7 cellular contexts compared by ENCODE assay signal in genomic region chr14:50530794-50531193, GRCh38. TPM values are rescaled to one million over a fixed set of nuclear protein-coding genes. Genes with fewer than 3 reads are reported as not detected.
DNase-seq lines count a peak whose midpoint lies in the region; ATAC-seq and TF ChIP-seq lines count a peak whose summit lies in the region.

No MANE protein-coding gene starts in this region.

- H3K4me1 Mint-ChIP-seq in H9 (peaks cover 31 to 36% of the 10 kb centered on the region in 2 experiments), T-helper 17 cell (peaks cover 46% of the 10 kb centered on the region)

- peak overlapping the region; percentile 90 for H3K4me2 ChIP-seq in H9 (ENCODE audit: insufficient read depth, insufficient read length, low read length)

- no peak overlapping the region for H3K23ac ChIP-seq in H9 (ENCODE audit: insufficient read length, low read depth, low read length)

- no peak overlapping the region for H3K18ac ChIP-seq in H9 (ENCODE audit: insufficient read length, low read depth, low read length)

- H3K4me1 ChIP-seq in H9 (ENCODE audit: insufficient read depth, low read length), result peaks cover 4% of the 10 kb centered on the region; the same call in 1 of the 2 replicates
- H3K4me1 ChIP-seq in gastroesophageal sphincter, result peaks cover 0 to 59% (median 36%) of the 10 kb centered on the region in 3 donors

- H2AFZ ChIP-seq in H9 (ENCODE audit: low read length), result no peak overlapping the region

- H2BK20ac ChIP-seq in H9 (ENCODE audit: low read depth, low read length, poor library complexity, severe bottlenecking), result no peak overlapping the region

- H3K4me3 Mint-ChIP-seq in H9 (peak overlapping the region; percentile 93), T-helper 17 cell (peak overlapping the region; percentile 92)

- WGBS in H9 (ENCODE audit: extremely low coverage, insufficient read length, low lambda C conversion rate), result no CpG with 5 or more reads among the region's 5 CpGs
- 16 to 20% methylated on average over 5 of the region's 5 CpGs for whole genome bisulfite sequencing in gastroesophageal sphincter (ENCODE audit: low coverage in 1 of 2), 2 donors

- no peak for TF ChIP-seq CTCF in H9 (conservative IDR thresholded peaks at IDR 0.05)
- no peak for TF ChIP-seq CTCF in gastroesophageal sphincter (IDR thresholded peaks at IDR 0.05)

- H3K27me3 Mint-ChIP-seq in H9 (ENCODE audit: low read depth), result no peaks in the 10 kb centered on the region; the same call in 1 of the 2 replicates
- H3K27me3 Mint-ChIP-seq in T-helper 17 cell, result no peaks in the 10 kb centered on the region

- H4K20me1 ChIP-seq in H9 (ENCODE audit: control insufficient read depth, insufficient read depth, insufficient read length), result no peaks in the 10 kb centered on the region

- H3K4ac ChIP-seq in H9 (ENCODE audit: low read depth, low read length), result no peak overlapping the region

- H3K27ac ChIP-seq in H9 (ENCODE audit: insufficient read length, low read depth, low read length) (no peak overlapping the region), gastroesophageal sphincter (peak overlapping the region in 3 of 4 donors; percentile 94 to 98 (median 98)), skin epidermis (peak overlapping the region in 11 of 21 experiments; percentile 9 to 99 (median 97))

- H3K27me3 ChIP-seq in H9 (ENCODE audit: insufficient read depth, low read length) (no peaks in the 10 kb centered on the region), gastroesophageal sphincter (no peaks in the 10 kb centered on the region)

- H3K36me3 ChIP-seq in gastroesophageal sphincter, result no peaks in the 10 kb centered on the region

- H3K56ac ChIP-seq in H9 (ENCODE audit: insufficient read length, low read depth, low read length), result no peak overlapping the region

- H4K5ac ChIP-seq in H9 (ENCODE audit: insufficient read length, low read depth, low read length), result no peak overlapping the region

- no peak for TF ChIP-seq EP300 in gastroesophageal sphincter (IDR thresholded peaks at IDR 0.05)

- H3K79me1 ChIP-seq in H9 (ENCODE audit: insufficient read depth, low read depth, low read length, poor library complexity, severe bottlenecking), result peaks cover 4% of the 10 kb centered on the region

- H3K36me3 Mint-ChIP-seq in H9 (ENCODE audit: insufficient read depth in 1 of 3, low read depth in 3 of 3), result peaks cover 0 to 4% (median 2%) of the 10 kb centered on the region in 3 experiments; a peak in 3 of 7 replicates
- H3K36me3 Mint-ChIP-seq in T-helper 17 cell (ENCODE audit: low read depth), result no peaks in the 10 kb centered on the region

- no peak overlapping the region for H2BK12ac ChIP-seq in H9 (ENCODE audit: insufficient read length, low read depth, low read length)

- ATAC-seq in T-helper 17 cell (no peak), gastroesophageal sphincter (no peak), left lobe of liver (no peak)

- H3K23me2 ChIP-seq in H9 (ENCODE audit: insufficient read length, low read depth, low read length, poor library complexity, severe bottlenecking), result peaks cover 16% of the 10 kb centered on the region

- H3K9me3 ChIP-seq in H9 (ENCODE audit: control insufficient read depth, low read depth, low read length) (no peaks in the 10 kb centered on the region), T-helper 17 cell (ENCODE audit: control insufficient read depth, low read length, poor library complexity, severe bottlenecking) (no peaks in the 10 kb centered on the region), gastroesophageal sphincter (no peaks in the 10 kb centered on the region)

- H2AK5ac ChIP-seq in H9 (ENCODE audit: insufficient read length, low read length), result no peak overlapping the region

- no peak for TF ChIP-seq POLR2A in gastroesophageal sphincter (IDR thresholded peaks at IDR 0.05)

- no peak overlapping the region for H2BK120ac ChIP-seq in H9 (ENCODE audit: low read depth, low read length, poor library complexity, severe bottlenecking)

- peaks cover 33% of the 10 kb centered on the region; the same call in 1 of the 2 replicates for H3K79me2 ChIP-seq in H9 (ENCODE audit: insufficient read depth, low read length)

- H2BK5ac ChIP-seq in H9 (ENCODE audit: insufficient read length, low read length), result no peak overlapping the region

- H3T11ph ChIP-seq in H9 (ENCODE audit: low read length), result no peak overlapping the region

- H3K4me3 ChIP-seq in gastroesophageal sphincter (peak overlapping the region; percentile 62 to 86), skin epidermis (peak overlapping the region; percentile 69 to 97 (median 82))

- no peak overlapping the region for H3K27ac Mint-ChIP-seq in H9
- H3K27ac Mint-ChIP-seq in T-helper 17 cell, result peak overlapping the region; percentile 86

- no peak overlapping the region for H2BK15ac ChIP-seq in H9 (ENCODE audit: low read depth, low read length)

- H3K9ac ChIP-seq in H9 (ENCODE audit: extremely low read depth, insufficient read length, low read length), result peak overlapping the region; percentile 89

- H4K91ac ChIP-seq in H9 (ENCODE audit: insufficient read length, low read depth, low read length), result no peak overlapping the region

- no peak overlapping the region for H3K14ac ChIP-seq in H9 (ENCODE audit: insufficient read depth, low read length)

- H3K9me3 Mint-ChIP-seq in H9, result no peaks in the 10 kb centered on the region

- DNase-seq in H9 (no peak), T-helper 17 cell (no peak), left lobe of liver (ENCODE audit: low spot score) (no peak), GOT3 (lab: John Stamatoyannopoulos, UW) (no peak), mucosa of gallbladder (ENCODE audit: low spot score) (no peak)

- H4K8ac ChIP-seq in H9 (replicated peaks; ENCODE audit: insufficient read length, low read depth, low read length), result no peak overlapping the region

RNA-seq across cellular contexts. Expression of gene MAP4K5, which starts 1.6 kb away (rescaled TPM):
- total RNA-seq in H9 (2021) (42.7 and 43.9 TPM in 2 replicates), T-helper 17 cell (10 to 100 TPM; 36.3 to 39.9 TPM), gastroesophageal sphincter (100 to 1,000 TPM in 2 of 4 donors, 10 to 100 TPM in 2; 81.5 to 138 (median 107) TPM), left lobe of liver (10.0 TPM), mucosa of gallbladder (50.9 TPM)

RNA-seq across cellular contexts. Expression of gene ATL1, which starts 29.2 kb away (rescaled TPM):
- total RNA-seq in H9 (2021) (3.0 and 3.2 TPM in 2 replicates), T-helper 17 cell (1 to 10 TPM; 1.6 to 5.2 TPM), gastroesophageal sphincter (10 to 100 TPM; 17.2 to 22.3 (median 21.6) TPM), left lobe of liver (0.48 TPM), mucosa of gallbladder (7.2 TPM)
